Comparison of ENCODE assay signal across 10 cellular contexts in genomic region chr11:30488304-30488998, GRCh38.
DNase-seq lines count a peak whose midpoint lies in the region; ATAC-seq and TF ChIP-seq lines count a peak whose summit lies in the region.
"Had no signal": no experiment of that assay in that cellular context is flagged by ENCODE, and none has a peak within 500 bp of the region (broad histone marks: within the 10 kb centered on the region; RNA-seq: fewer than 3 reads in every experiment).

No MANE protein-coding gene starts in this region.

- no peak for TF ChIP-seq CTCF in brain (conservative IDR thresholded peaks at IDR 0.05)
- no peak for TF ChIP-seq CTCF in right lobe of liver (IDR thresholded peaks at IDR 0.05)
- TF ChIP-seq CTCF in CD4-positive, alpha-beta T cell (IDR thresholded peaks at IDR 0.05) = no peak

- H3K27me3 Mint-ChIP-seq in brain = no peaks in the 10 kb centered on the region
- H3K27me3 Mint-ChIP-seq in CD4-positive, alpha-beta T cell = no peaks in the 10 kb centered on the region

- H3K36me3 ChIP-seq in right lobe of liver (no peaks in the 10 kb centered on the region), aorta (ENCODE audit: control insufficient read depth in 1 of 2, insufficient read depth in 2 of 2, low read length in 1 of 2) (no peaks in the 10 kb centered on the region)

- H3K9me3 Mint-ChIP-seq in brain = no peaks in the 10 kb centered on the region
- H3K9me3 Mint-ChIP-seq in CD4-positive, alpha-beta T cell = no peaks in the 10 kb centered on the region

- peak overlapping the region; percentile 64 to 90 (median 85) for H3K27ac Mint-ChIP-seq in brain
- no peak overlapping the region for H3K27ac Mint-ChIP-seq in CD4-positive, alpha-beta T cell
- H3K27ac Mint-ChIP-seq: B cell had no signal

- no peak for TF ChIP-seq POLR2A in right lobe of liver (IDR thresholded peaks at IDR 0.05)

- CTCF ChIA-PET in CD4-positive, alpha-beta T cell (lab: Charles Lee) = no interaction called here

- peaks cover 0 to 21% (median 4%) of the 10 kb centered on the region in 4 donors for H3K4me1 ChIP-seq in right lobe of liver
- peaks cover 0 to 7% of the 10 kb centered on the region in 2 donors for H3K4me1 ChIP-seq in aorta (ENCODE audit: control insufficient read depth in 1 of 2, insufficient read depth in 2 of 2, low read length in 2 of 2)

- peak overlapping the region; percentile 18 to 67 (median 59) for H3K4me3 Mint-ChIP-seq in brain
- H3K4me3 Mint-ChIP-seq in CD4-positive, alpha-beta T cell = no peak overlapping the region
- H3K4me3 Mint-ChIP-seq: B cell had no signal

- WGBS in right lobe of liver (ENCODE audit: insufficient coverage, low coverage, low lambda C conversion rate, missing lambda C conversion rate) = 36% methylated on average over 8 of the region's 8 CpGs
- WGBS in aorta, 2 donors = 10% methylated on average over 8 of the region's 8 CpGs

- DNase-seq in Right ventricle myocardium inferior (ENCODE audit: missing footprints) (no peak), cardiac septum (ENCODE audit: low spot score) (no peak), right lobe of liver (peak in 1 of 3 donors; percentile 72), aorta (no peak), NCI-H1694 (lab: John Stamatoyannopoulos, UW) (no peak)
- DNase-seq in CD4-positive, alpha-beta T cell = no peak

- intact Hi-C loops in Right ventricle myocardium inferior (cut with DNase I) (no loop called here), cardiac septum (cut with DNase I) (no loop called here), right lobe of liver (cut with DNase I) (no loop called here), aorta (cut with DNase I) (loop anchor here in 1 of 2 donors (5.0 kb wide), 2 partner anchors 74 to 94 kb away; no protein-coding TSS in a partner anchor)
- intact Hi-C loops in CD4-positive, alpha-beta T cell (cut with DNase I, micrococcal nuclease) = no loop called here

- POLR2A ChIA-PET in CD4-positive, alpha-beta T cell (lab: Charles Lee) = no interaction called here

- H3K9me3 ChIP-seq in right lobe of liver (no peaks in the 10 kb centered on the region), aorta (ENCODE audit: control insufficient read depth, low read length) (no peaks in the 10 kb centered on the region)
- no peaks in the 10 kb centered on the region for H3K9me3 ChIP-seq in CD4-positive, alpha-beta T cell (ENCODE audit: control insufficient read depth, low read length)

- H3K27me3 ChIP-seq in right lobe of liver (no peaks in the 10 kb centered on the region), aorta (ENCODE audit: control insufficient read depth in 1 of 2, insufficient read depth in 2 of 2, low read length in 1 of 2) (no peaks in the 10 kb centered on the region)
- H3K27me3 ChIP-seq in CD4-positive, alpha-beta T cell (ENCODE audit: control insufficient read depth, insufficient read depth, low read length) = no peaks in the 10 kb centered on the region

- ATAC-seq in Right ventricle myocardium inferior (peak; percentile 30), right lobe of liver (peak; percentile 86 to 93 (median 88)), aorta (ENCODE audit: low FRiP score) (peak; percentile 65), HG02970 (IDR thresholded peaks at IDR 0.05; ENCODE audit: low FRiP score, unreplicated experiment) (no peak)
- no peak for ATAC-seq in CD4-positive, alpha-beta T cell (ENCODE audit: poor library complexity)

- H3K4me3 ChIP-seq in right lobe of liver = peak overlapping the region in 2 of 3 donors; percentile 32 to 43
- no peak overlapping the region for H3K4me3 ChIP-seq in aorta (ENCODE audit: low read length in 2 of 2)
- H3K4me3 ChIP-seq: skin epidermis had no signal

- H3K27ac ChIP-seq in right lobe of liver (peak overlapping the region in 2 of 3 donors; percentile 66 to 69), aorta (ENCODE audit: low read depth in 1 of 2, low read length in 2 of 2) (peak overlapping the region; percentile 12 to 90)
- H3K27ac ChIP-seq in CD4-positive, alpha-beta T cell (ENCODE audit: low read depth, low read length) = no peak overlapping the region

- peaks cover 41% of the 10 kb centered on the region for H3K4me1 Mint-ChIP-seq in brain
- no peaks in the 10 kb centered on the region for H3K4me1 Mint-ChIP-seq in CD4-positive, alpha-beta T cell (ENCODE audit: low read depth)
- H3K4me1 Mint-ChIP-seq: B cell had no signal

- H3K36me3 Mint-ChIP-seq in brain = peaks cover 10% of the 10 kb centered on the region
- H3K36me3 Mint-ChIP-seq in CD4-positive, alpha-beta T cell (ENCODE audit: low read depth) = no peaks in the 10 kb centered on the region

Comparison
In these comparisons a context has a peak if more than half of its experiments do, and no peak if none do; other contexts are left out.
1. ATAC-seq: peak in Right ventricle myocardium inferior (single experiment), right lobe of liver (4 of 4) and aorta (single experiment); none in CD4-positive, alpha-beta T cell (single experiment) and HG02970 (single experiment).
2. H3K4me3 ChIP-seq: peak in right lobe of liver (2 of 3); none in aorta (0 of 2).